In the genomic region with DNA sequence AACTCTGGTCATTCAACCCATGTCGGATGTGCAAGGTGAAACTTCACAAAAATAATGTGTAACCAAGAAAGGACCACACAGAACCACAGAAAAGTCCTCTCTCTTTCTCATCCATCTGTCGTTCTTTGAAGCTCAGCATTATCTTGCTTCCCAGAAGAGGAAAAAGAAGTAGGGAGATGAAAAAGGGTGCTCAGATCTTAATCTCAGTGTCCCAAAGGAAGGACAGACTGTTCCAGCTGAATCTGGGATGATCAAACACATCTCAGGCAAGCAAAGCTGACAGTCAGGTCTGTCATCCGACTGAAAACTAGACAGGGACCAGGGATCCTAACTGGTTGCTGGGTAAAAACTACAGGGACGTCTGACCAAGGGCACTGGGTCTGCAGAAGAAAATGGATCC, we compare ENCODE assay signal across 16 cellular contexts. TPM values are rescaled to one million over a fixed set of nuclear protein-coding genes. Genes with fewer than 3 reads are reported as not detected.
DNase-seq lines count a peak whose midpoint lies in the region; ATAC-seq, FAIRE-seq and TF ChIP-seq lines count a peak whose summit lies in the region.
"Had no signal": no experiment of that assay in that cellular context is flagged by ENCODE, and none has a peak within 500 bp of the region (broad histone marks: within the 10 kb centered on the region; RNA-seq: fewer than 3 reads in every experiment).

No MANE protein-coding gene starts in this region.

- no peaks in the 10 kb centered on the region for H3K9me3 ChIP-seq in BLaER1 treated with 17β-estradiol and CSF1 and Interleukin-3, amounts not matched to agents 10 nM and 100 nM (replicated peaks in 1 of 11)
- no peaks in the 10 kb centered on the region for H3K9me3 ChIP-seq in heart right ventricle
- H3K9me3 ChIP-seq: BE2C had no signal

- peaks cover 11% of the 10 kb centered on the region for H3K36me3 Mint-ChIP-seq in natural killer cell treated with Interleukin-12 subunit alpha and Interleukin-12 subunit beta and Interleukin-15 and Interleukin-18, amount 100 ng/mL, for 72 hours

- H3K27ac ChIP-seq in BLaER1 treated with 17β-estradiol and CSF1 and Interleukin-3, amounts not matched to agents 10 nM and 100 nM: peak overlapping the region in 10 of 11 experiments; percentile 47 to 90 (median 85); a peak in 17 of 22 replicates
- H3K27ac ChIP-seq in angular gyrus (ENCODE audit: low read depth, low read length): peak overlapping the region; percentile 32
- peak overlapping the region in 5 of 10 donors; percentile 14 to 87 (median 73) for H3K27ac ChIP-seq in heart right ventricle

- TF ChIP-seq CTCF in heart right ventricle (IDR thresholded peaks at IDR 0.05): no peak

- no peaks in the 10 kb centered on the region for H3K27me3 ChIP-seq in BLaER1 treated with 17β-estradiol and CSF1 and Interleukin-3, amounts not matched to agents 10 nM and 100 nM
- H3K27me3 ChIP-seq in heart right ventricle: no peaks in the 10 kb centered on the region
- H3K27me3 ChIP-seq: BE2C had no signal

- H3K9ac ChIP-seq in BLaER1 treated with 17β-estradiol and CSF1 and Interleukin-3, amounts not matched to agents 10 nM and 100 nM: 0 out of 22 replicates have a peak overlapping the region, but pooled peaks of 2 of the 11 experiments have one; percentile 73 to 79

- no peak overlapping the region; a peak in 1 of 20 replicates for H3K4me3 ChIP-seq in BLaER1 treated with 17β-estradiol and CSF1 and Interleukin-3, amounts not matched to agents 10 nM and 100 nM
- no peak overlapping the region for H3K4me3 ChIP-seq in heart right ventricle

- H4K20me1 ChIP-seq in BLaER1 treated with 17β-estradiol and CSF1 and Interleukin-3, amounts not matched to agents 10 nM and 100 nM: peaks cover 0 to 21% (median 0%) of the 10 kb centered on the region in 11 experiments; a peak in 2 of 22 replicates

- peak overlapping the region; percentile 75 for H3K4me3 Mint-ChIP-seq in natural killer cell treated with Interleukin-12 subunit alpha and Interleukin-12 subunit beta and Interleukin-15 and Interleukin-18, amount 100 ng/mL, for 72 hours

- peaks cover 13 to 98% (median 61%) of the 10 kb centered on the region in 10 experiments for H3K4me1 ChIP-seq in BLaER1 treated with 17β-estradiol and CSF1 and Interleukin-3, amounts not matched to agents 10 nM and 100 nM
- H3K4me1 ChIP-seq in heart right ventricle: peaks cover 14 to 100% (median 90%) of the 10 kb centered on the region in 9 donors
- H3K4me1 ChIP-seq: BE2C had no signal

- no peaks in the 10 kb centered on the region for H3K9me3 Mint-ChIP-seq in natural killer cell treated with Interleukin-12 subunit alpha and Interleukin-12 subunit beta and Interleukin-15 and Interleukin-18, amount 100 ng/mL, for 72 hours

- WGBS in heart right ventricle, 2 donors: 83 to 87% methylated on average over 4 of the region's 4 CpGs

- ATAC-seq in natural killer cell treated with Interleukin-12 subunit alpha and Interleukin-12 subunit beta and Interleukin-15 and Interleukin-18, amount 100 ng/mL, for 72 hours: no peak
- no peak for ATAC-seq in HG03439 (IDR thresholded peaks at IDR 0.05; ENCODE audit: unreplicated experiment)
- ATAC-seq in heart right ventricle: no peak
- ATAC-seq: Panc1 had no signal

- no peaks in the 10 kb centered on the region for H3K27me3 Mint-ChIP-seq in natural killer cell treated with Interleukin-12 subunit alpha and Interleukin-12 subunit beta and Interleukin-15 and Interleukin-18, amount 100 ng/mL, for 72 hours

- FAIRE-seq in GM19239 (lab: Jason Lieb, UNC): peak; percentile 56
- FAIRE-seq: urothelium cell line had no signal

- intact Hi-C loops in heart right ventricle (cut with DNase I): no loop called here

- peak overlapping the region in 6 of 11 experiments; percentile 75 to 91 (median 82); a peak in 11 of 22 replicates for H3K4me2 ChIP-seq in BLaER1 treated with 17β-estradiol and CSF1 and Interleukin-3, amounts not matched to agents 10 nM and 100 nM

- H3K27ac Mint-ChIP-seq in natural killer cell treated with Interleukin-12 subunit alpha and Interleukin-12 subunit beta and Interleukin-15 and Interleukin-18, amount 100 ng/mL, for 72 hours: peak overlapping the region; percentile 83 to 93

- H3K36me3 ChIP-seq in BLaER1 treated with 17β-estradiol and CSF1 and Interleukin-3, amounts not matched to agents 10 nM and 100 nM: peaks cover 0 to 37% (median 0%) of the 10 kb centered on the region in 11 experiments; a peak in 1 of 22 replicates
- H3K36me3 ChIP-seq in heart right ventricle: no peaks in the 10 kb centered on the region
- H3K36me3 ChIP-seq: BE2C had no signal

- peaks cover 81 to 96% of the 10 kb centered on the region in 2 donors for H3K4me1 Mint-ChIP-seq in natural killer cell treated with Interleukin-12 subunit alpha and Interleukin-12 subunit beta and Interleukin-15 and Interleukin-18, amount 100 ng/mL, for 72 hours (ENCODE audit: low read depth in 2 of 2)

- no peak for DNase-seq in GM19239 (ENCODE audit: insufficient read length, low spot score)
- no peak for DNase-seq in natural killer cell treated with Interleukin-12 subunit alpha and Interleukin-12 subunit beta and Interleukin-15 and Interleukin-18, amount 100 ng/mL, for 72 hours (ENCODE audit: low spot score)
- DNase-seq in NCI-H187 treated with DMSO at 0.1 percent for 48 hours (lab: John Stamatoyannopoulos, UW): no peak
- no peak for DNase-seq in stimulated activated CD4-positive, alpha-beta T cell treated with anti-CD3 and anti-CD28 coated beads, Interleukin-1b, Interleukin-23, amount 100 ng/mL, for 48 hours
- no peak for DNase-seq in heart right ventricle
- DNase-seq: BE2C, dermis blood vessel endothelial cell, GOT3, midbrain, NCI-H1436 treated with DMSO at 0.1 percent for 48 hours, NCI-H510A treated with DMSO at 0.1 percent for 48 hours had no signal

RNA-seq across cellular contexts. Expression of gene ARHGEF3, which starts 16.2 kb away (rescaled TPM):
- total RNA-seq in natural killer cell treated with Interleukin-12 subunit alpha and Interleukin-12 subunit beta and Interleukin-15 and Interleukin-18, amount 100 ng/mL, for 72 hours: 100 to 1,000 TPM in 1 of 2 donors, 10 to 100 TPM in 1; 42.9 to 102 TPM
- total RNA-seq in heart right ventricle: 10 to 100 TPM; 12.8 to 26.1 (median 17.9) TPM
- 1 to 10 TPM; 6.6 to 7.4 TPM for polyA plus RNA-seq in heart right ventricle
